ENCODE assay signal across 17 cellular contexts in genomic region chr6:84772428-84773132, GRCh38. TPM values are rescaled to one million over a fixed set of nuclear protein-coding genes. Genes with fewer than 3 reads are reported as not detected.
A peak's percentile ranks its signal among the peaks of the same experiment; 100 is the strongest.
DNase-seq lines count a peak whose midpoint lies in the region; ATAC-seq lines count a peak whose summit lies in the region.
"Had no signal": no experiment of that assay in that cellular context is flagged by ENCODE, and none has a peak within 500 bp of the region (broad histone marks: within the 10 kb centered on the region; RNA-seq: fewer than 3 reads in every experiment).

No MANE protein-coding gene starts in this region.

- intact Hi-C loops in activated T-helper 2 cell treated with anti-CD3 and anti-CD28 coated beads, Interferon-gamma antibody, Interleukin-2, Interleukin-4, amounts not matched to agents 10 μg/mL and 5 μg/mL and 100 μg/mL, durations not matched to agents 14 hours and 24 hours and 36 hours (cut with micrococcal nuclease) = loop anchor here (10.0 kb wide), 1 partner anchor 552 kb away; no protein-coding TSS in a partner anchor
- intact Hi-C loops in left ventricle myocardium superior (cut with micrococcal nuclease) = no loop called here
- intact Hi-C loops in activated T-helper 1 cell treated with anti-CD3 and anti-CD28 coated beads, Interleukin-12 subunit alpha, Interleukin-12 subunit beta, Interleukin-2, Interleukin-4 antibody, amounts not matched to agents 30 ng/mL and 10 ng/mL and 1 ng/mL, durations not matched to agents 14 hours and 24 hours and 36 hours (cut with micrococcal nuclease) = loop anchor here (1.0 kb wide), 1 partner anchor 7 kb away; no protein-coding TSS in a partner anchor

- no peaks in the 10 kb centered on the region for H3K9me3 Mint-ChIP-seq in activated T-helper 2 cell treated with anti-CD3 and anti-CD28 coated beads, Interferon-gamma antibody, Interleukin-2, Interleukin-4, amounts not matched to agents 10 μg/mL and 5 μg/mL and 100 μg/mL, durations not matched to agents 14 hours and 24 hours and 36 hours
- peaks cover 8% of the 10 kb centered on the region for H3K9me3 Mint-ChIP-seq in activated T-helper 1 cell treated with anti-CD3 and anti-CD28 coated beads, Interleukin-12 subunit alpha, Interleukin-12 subunit beta, Interleukin-2, Interleukin-4 antibody, amounts not matched to agents 30 ng/mL and 10 ng/mL and 1 ng/mL, durations not matched to agents 14 hours and 24 hours and 36 hours

- H3K4me1 ChIP-seq in skeletal muscle satellite cell (ENCODE audit: control insufficient read depth, insufficient read depth, low read length) = peaks cover 22% of the 10 kb centered on the region

- peak overlapping the region; percentile 5 for H3K27ac Mint-ChIP-seq in activated T-helper 2 cell treated with anti-CD3 and anti-CD28 coated beads, Interferon-gamma antibody, Interleukin-2, Interleukin-4, amounts not matched to agents 10 μg/mL and 5 μg/mL and 100 μg/mL, durations not matched to agents 14 hours and 24 hours and 36 hours
- no peak overlapping the region for H3K27ac Mint-ChIP-seq in activated T-helper 1 cell treated with anti-CD3 and anti-CD28 coated beads, Interleukin-12 subunit alpha, Interleukin-12 subunit beta, Interleukin-2, Interleukin-4 antibody, amounts not matched to agents 30 ng/mL and 10 ng/mL and 1 ng/mL, durations not matched to agents 14 hours and 24 hours and 36 hours
- H3K27ac Mint-ChIP-seq: activated naive CD8-positive, alpha-beta T cell treated with anti-CD3 and anti-CD28 coated beads for 36 hours; T-helper 2 cell treated with Interferon-gamma antibody and Interleukin-4, amounts not matched to agents 5 μg/mL and 100 μg/mL, for 36 hours had no signal

- H3K27me3 Mint-ChIP-seq in activated T-helper 2 cell treated with anti-CD3 and anti-CD28 coated beads, Interferon-gamma antibody, Interleukin-2, Interleukin-4, amounts not matched to agents 10 μg/mL and 5 μg/mL and 100 μg/mL, durations not matched to agents 14 hours and 24 hours and 36 hours (ENCODE audit: low read depth) = peaks cover 75% of the 10 kb centered on the region
- H3K27me3 Mint-ChIP-seq in activated T-helper 1 cell treated with anti-CD3 and anti-CD28 coated beads, Interleukin-12 subunit alpha, Interleukin-12 subunit beta, Interleukin-2, Interleukin-4 antibody, amounts not matched to agents 30 ng/mL and 10 ng/mL and 1 ng/mL, durations not matched to agents 14 hours and 24 hours and 36 hours (ENCODE audit: insufficient read depth) = peaks cover 64% of the 10 kb centered on the region

- no peaks in the 10 kb centered on the region for H3K36me3 Mint-ChIP-seq in activated T-helper 2 cell treated with anti-CD3 and anti-CD28 coated beads, Interferon-gamma antibody, Interleukin-2, Interleukin-4, amounts not matched to agents 10 μg/mL and 5 μg/mL and 100 μg/mL, durations not matched to agents 14 hours and 24 hours and 36 hours (ENCODE audit: low read depth)
- H3K36me3 Mint-ChIP-seq in activated T-helper 1 cell treated with anti-CD3 and anti-CD28 coated beads, Interleukin-12 subunit alpha, Interleukin-12 subunit beta, Interleukin-2, Interleukin-4 antibody, amounts not matched to agents 30 ng/mL and 10 ng/mL and 1 ng/mL, durations not matched to agents 14 hours and 24 hours and 36 hours (ENCODE audit: low read depth) = no peaks in the 10 kb centered on the region

- DNase-seq in NCI-H1417 (lab: John Stamatoyannopoulos, UW) (peak in 2 of 3 experiments; percentile 71 to 83), NCI-H1417 treated with DMSO at 0.1 percent for 48 hours (lab: John Stamatoyannopoulos, UW) (no peak), left ventricle myocardium superior (peak; percentile 48), RPMI8226 (no peak), NCI-H526 treated with DMSO at 0.1 percent for 48 hours (lab: John Stamatoyannopoulos, UW) (no peak)
- no peak for DNase-seq in activated T-helper 2 cell treated with anti-CD3 and anti-CD28 coated beads, Interferon-gamma antibody, Interleukin-2, Interleukin-4, amounts not matched to agents 10 μg/mL and 5 μg/mL and 100 μg/mL, durations not matched to agents 14 hours and 24 hours and 36 hours (ENCODE audit: low spot score)
- DNase-seq in activated T-helper 1 cell treated with anti-CD3 and anti-CD28 coated beads, Interleukin-12 subunit alpha, Interleukin-12 subunit beta, Interleukin-2, Interleukin-4 antibody, amounts not matched to agents 30 ng/mL and 10 ng/mL and 1 ng/mL, durations not matched to agents 14 hours and 24 hours and 36 hours (ENCODE audit: low spot score) = no peak
- DNase-seq: 8988T; activated CD8-positive, alpha-beta memory T cell treated with anti-CD3 and anti-CD28 coated beads for 24 hours; activated naive CD8-positive, alpha-beta T cell treated with anti-CD3 and anti-CD28 coated beads for 36 hours; effector CD8-positive, alpha-beta T cell; midbrain; NCI-H226; trophoblast cell had no signal

- no peak overlapping the region for H3K9ac ChIP-seq in skeletal muscle satellite cell (ENCODE audit: low read depth, low read length)

- H3K4me2 ChIP-seq in skeletal muscle satellite cell (ENCODE audit: low read length) = peak overlapping the region; percentile 96

- peaks cover 6% of the 10 kb centered on the region for H3K4me1 Mint-ChIP-seq in activated T-helper 2 cell treated with anti-CD3 and anti-CD28 coated beads, Interferon-gamma antibody, Interleukin-2, Interleukin-4, amounts not matched to agents 10 μg/mL and 5 μg/mL and 100 μg/mL, durations not matched to agents 14 hours and 24 hours and 36 hours (ENCODE audit: low read depth)
- no peaks in the 10 kb centered on the region for H3K4me1 Mint-ChIP-seq in activated T-helper 1 cell treated with anti-CD3 and anti-CD28 coated beads, Interleukin-12 subunit alpha, Interleukin-12 subunit beta, Interleukin-2, Interleukin-4 antibody, amounts not matched to agents 30 ng/mL and 10 ng/mL and 1 ng/mL, durations not matched to agents 14 hours and 24 hours and 36 hours (ENCODE audit: low read depth)

- H3K4me3 ChIP-seq in skeletal muscle satellite cell (ENCODE audit: low read length) = no peak overlapping the region

- H3K27me3 ChIP-seq in skeletal muscle satellite cell (ENCODE audit: control insufficient read depth, insufficient read depth, low read length) = peaks cover 75% of the 10 kb centered on the region

- no peak overlapping the region for H3K4me3 Mint-ChIP-seq in activated T-helper 2 cell treated with anti-CD3 and anti-CD28 coated beads, Interferon-gamma antibody, Interleukin-2, Interleukin-4, amounts not matched to agents 10 μg/mL and 5 μg/mL and 100 μg/mL, durations not matched to agents 14 hours and 24 hours and 36 hours (ENCODE audit: low read depth)
- H3K4me3 Mint-ChIP-seq in activated T-helper 1 cell treated with anti-CD3 and anti-CD28 coated beads, Interleukin-12 subunit alpha, Interleukin-12 subunit beta, Interleukin-2, Interleukin-4 antibody, amounts not matched to agents 30 ng/mL and 10 ng/mL and 1 ng/mL, durations not matched to agents 14 hours and 24 hours and 36 hours = no peak overlapping the region
- H3K4me3 Mint-ChIP-seq: activated naive CD8-positive, alpha-beta T cell treated with anti-CD3 and anti-CD28 coated beads for 36 hours; T-helper 2 cell treated with Interferon-gamma antibody and Interleukin-4, amounts not matched to agents 5 μg/mL and 100 μg/mL, for 36 hours had no signal

- no peaks in the 10 kb centered on the region for H3K36me3 ChIP-seq in skeletal muscle satellite cell (ENCODE audit: insufficient read depth, low read length)
- H3K36me3 ChIP-seq: right lobe of liver had no signal

- H3K9me3 ChIP-seq in skeletal muscle satellite cell (replicated peaks; ENCODE audit: low read length) = no peaks in the 10 kb centered on the region
- H3K9me3 ChIP-seq: right lobe of liver had no signal

- peak; percentile 20 for ATAC-seq in left ventricle myocardium superior

RNA-seq across cellular contexts. Expression of gene TBX18, which starts 8.2 kb away (rescaled TPM):
- total RNA-seq in activated T-helper 2 cell treated with anti-CD3 and anti-CD28 coated beads, Interferon-gamma antibody, Interleukin-2, Interleukin-4, amounts not matched to agents 10 μg/mL and 5 μg/mL and 100 μg/mL, durations not matched to agents 14 hours and 24 hours and 36 hours = not detected in 2 replicates
- total RNA-seq in left ventricle myocardium superior = 7.1 TPM
- total RNA-seq in skeletal muscle satellite cell (2012; rRNA removed) = 28.9 and 29.3 TPM in 2 replicates
- total RNA-seq in activated T-helper 1 cell treated with anti-CD3 and anti-CD28 coated beads, Interleukin-12 subunit alpha, Interleukin-12 subunit beta, Interleukin-2, Interleukin-4 antibody, amounts not matched to agents 30 ng/mL and 10 ng/mL and 1 ng/mL, durations not matched to agents 14 hours and 24 hours and 36 hours = not detected in 2 replicates
- total RNA-seq: activated naive CD8-positive, alpha-beta T cell treated with anti-CD3 and anti-CD28 coated beads for 36 hours had no signal

Comparison
In these comparisons a context has a peak if more than half of its experiments do, and no peak if none do; other contexts are left out.
1. DNase-seq: peak in NCI-H1417 (2 of 3) and left ventricle myocardium superior (single experiment); none in NCI-H1417 treated with DMSO at 0.1 percent for 48 hours (single experiment), activated T-helper 2 cell treated with anti-CD3 and anti-CD28 coated beads, Interferon-gamma antibody, Interleukin-2, Interleukin-4, amounts not matched to agents 10 μg/mL and 5 μg/mL and 100 μg/mL, durations not matched to agents 14 hours and 24 hours and 36 hours (single experiment), activated T-helper 1 cell treated with anti-CD3 and anti-CD28 coated beads, Interleukin-12 subunit alpha, Interleukin-12 subunit beta, Interleukin-2, Interleukin-4 antibody, amounts not matched to agents 30 ng/mL and 10 ng/mL and 1 ng/mL, durations not matched to agents 14 hours and 24 hours and 36 hours (single experiment), RPMI8226 (single experiment) and NCI-H526 treated with DMSO at 0.1 percent for 48 hours (single experiment).